Comparison of ENCODE assay signal across 8 cellular contexts in the genomic region with DNA sequence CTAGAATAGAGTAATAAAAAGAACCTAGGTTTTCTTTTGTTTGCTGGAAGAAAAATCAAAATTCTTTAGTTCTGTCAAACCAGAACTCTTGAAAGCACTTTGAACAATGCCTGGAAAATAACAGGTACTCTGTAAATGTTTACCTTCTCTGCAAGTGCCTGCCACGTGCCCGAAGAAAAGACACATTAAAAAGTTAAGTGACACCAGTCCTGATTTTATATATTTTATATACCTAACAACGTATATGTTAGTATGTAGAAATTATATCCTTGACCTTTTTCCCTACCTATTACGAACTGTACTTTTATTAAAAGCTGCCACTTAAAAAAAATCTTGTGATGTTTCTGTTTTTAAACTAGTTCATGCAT. TPM values are rescaled to one million over a fixed set of nuclear protein-coding genes. Genes with fewer than 3 reads are reported as not detected.
DNase-seq lines count a peak whose midpoint lies in the region; ATAC-seq, FAIRE-seq and TF ChIP-seq lines count a peak whose summit lies in the region.

No MANE protein-coding gene starts in this region.

- H3K4me3 ChIP-seq in keratinocyte (ENCODE audit: control insufficient read depth in 2 of 3, extremely low read depth in 1 of 3, insufficient read depth in 2 of 3, low read depth in 1 of 3, low read length in 3 of 3): peak overlapping the region; percentile 87 to 97 (median 92)

- H3K79me2 ChIP-seq in keratinocyte (ENCODE audit: control insufficient read depth, insufficient read depth, low read length): peaks cover 52% of the 10 kb centered on the region

- H3K9me3 ChIP-seq in keratinocyte (ENCODE audit: control insufficient read depth, low read depth, low read length): no peaks in the 10 kb centered on the region

- H3K9ac ChIP-seq in keratinocyte (ENCODE audit: control insufficient read depth, extremely low read depth, insufficient read depth, low read length): peak overlapping the region; percentile 100

- no peaks in the 10 kb centered on the region for H3K27me3 Mint-ChIP-seq in activated CD4-positive, alpha-beta T cell treated with anti-CD3 and anti-CD28 coated beads, Interleukin-2, amount 10 ng/mL, durations not matched to agents 7 days and 5 days
- H3K27me3 Mint-ChIP-seq in activated CD8-positive, alpha-beta T cell treated with anti-CD3 and anti-CD28 coated beads for 36 hours: no peaks in the 10 kb centered on the region

- peaks cover 32% of the 10 kb centered on the region for H3K4me1 Mint-ChIP-seq in activated CD4-positive, alpha-beta T cell treated with anti-CD3 and anti-CD28 coated beads, Interleukin-2, amount 10 ng/mL, durations not matched to agents 7 days and 5 days
- peaks cover 26% of the 10 kb centered on the region for H3K4me1 Mint-ChIP-seq in activated CD8-positive, alpha-beta T cell treated with anti-CD3 and anti-CD28 coated beads for 36 hours (ENCODE audit: low read depth)

- H3K36me3 Mint-ChIP-seq in activated CD4-positive, alpha-beta T cell treated with anti-CD3 and anti-CD28 coated beads, Interleukin-2, amount 10 ng/mL, durations not matched to agents 7 days and 5 days (ENCODE audit: low read depth): peaks cover 28% of the 10 kb centered on the region
- H3K36me3 Mint-ChIP-seq in activated CD8-positive, alpha-beta T cell treated with anti-CD3 and anti-CD28 coated beads for 36 hours (ENCODE audit: low read depth): peaks cover 33% of the 10 kb centered on the region

- peak overlapping the region; percentile 100 for H3K27ac Mint-ChIP-seq in activated CD4-positive, alpha-beta T cell treated with anti-CD3 and anti-CD28 coated beads, Interleukin-2, amount 10 ng/mL, durations not matched to agents 7 days and 5 days
- peak overlapping the region; percentile 100 for H3K27ac Mint-ChIP-seq in activated CD8-positive, alpha-beta T cell treated with anti-CD3 and anti-CD28 coated beads for 36 hours

- POLR2A ChIA-PET in activated CD4-positive, alpha-beta T cell treated with anti-CD3 and anti-CD28 coated beads, Interleukin-2, amount 10 ng/mL, durations not matched to agents 7 days and 5 days (lab: Charles Lee): no interaction called here
- POLR2A ChIA-PET in activated CD8-positive, alpha-beta T cell treated with anti-CD3 and anti-CD28 coated beads for 36 hours (lab: Charles Lee): interaction anchor here (0.8 to 4.2 kb wide), 8 partner anchors 10 to 173 kb away, joined by 3 to 75 read pairs (median 13); a partner anchor contains a TSS

- H3K9me1 ChIP-seq in keratinocyte (ENCODE audit: control insufficient read depth, extremely low read depth, insufficient read depth, low read length): no peaks in the 10 kb centered on the region

- H3K27ac ChIP-seq in keratinocyte (ENCODE audit: control insufficient read depth, insufficient read depth, low read length) (peak overlapping the region; percentile 99), temporal lobe (ENCODE audit: low read depth, low read length) (peak overlapping the region; percentile 90)

- DNase-seq in activated CD4-positive, alpha-beta T cell treated with anti-CD3 and anti-CD28 coated beads, Interleukin-2, amount 10 ng/mL, durations not matched to agents 7 days and 5 days: no peak
- no peak for DNase-seq in activated CD4-positive, alpha-beta T cell treated with anti-CD3 and anti-CD28 coated beads, Interleukin-2, amount 50 U/mL, for 48 hours
- no peak for DNase-seq in activated CD8-positive, alpha-beta T cell treated with anti-CD3 and anti-CD28 coated beads for 36 hours
- no peak for DNase-seq in keratinocyte (ENCODE audit: low read depth, low spot score)
- no peak for DNase-seq in GDM1 (lab: John Stamatoyannopoulos, UW)
- no peak for DNase-seq in NCI-H774 (lab: John Stamatoyannopoulos, UW)
- DNase-seq in iPS-NIHi11 (ENCODE audit: low spot score): no peak

- TF ChIP-seq CTCF in activated CD8-positive, alpha-beta T cell treated with anti-CD3 and anti-CD28 coated beads for 36 hours (IDR thresholded peaks at IDR 0.05): no peak
- TF ChIP-seq CTCF in keratinocyte (optimal IDR thresholded peaks at IDR 0.05 in 1 of 3, IDR thresholded peaks at IDR 0.05 in 1 of 3, conservative IDR thresholded peaks at IDR 0.05 in 1 of 3; ENCODE audit: extremely low read depth in 1 of 3, insufficient read depth in 2 of 3, low read length in 3 of 3): no peak

- no peaks in the 10 kb centered on the region for H3K9me3 Mint-ChIP-seq in activated CD4-positive, alpha-beta T cell treated with anti-CD3 and anti-CD28 coated beads, Interleukin-2, amount 10 ng/mL, durations not matched to agents 7 days and 5 days
- peaks cover 5% of the 10 kb centered on the region for H3K9me3 Mint-ChIP-seq in activated CD8-positive, alpha-beta T cell treated with anti-CD3 and anti-CD28 coated beads for 36 hours

- intact Hi-C loops in activated CD8-positive, alpha-beta T cell treated with anti-CD3 and anti-CD28 coated beads for 36 hours (cut with micrococcal nuclease): loop anchor here (10.0 kb wide), 1 partner anchor 180 kb away; no protein-coding TSS in a partner anchor

- peak overlapping the region; percentile 86 for H2AFZ ChIP-seq in keratinocyte (ENCODE audit: control insufficient read depth, low read length)

- no peaks in the 10 kb centered on the region for H3K36me3 ChIP-seq in keratinocyte (ENCODE audit: control insufficient read depth in 2 of 2, extremely low read depth in 1 of 2, insufficient read depth in 2 of 2, low read length in 2 of 2)

- no peak for FAIRE-seq in keratinocyte (lab: Jason Lieb, UNC)

- CTCF ChIA-PET in activated CD4-positive, alpha-beta T cell treated with anti-CD3 and anti-CD28 coated beads, Interleukin-2, amount 10 ng/mL, durations not matched to agents 7 days and 5 days (lab: Charles Lee): interaction anchor here (3.3 kb wide), 1 partner anchor 28 kb away, joined by 16 read pairs; no protein-coding TSS in a partner anchor
- CTCF ChIA-PET in activated CD8-positive, alpha-beta T cell treated with anti-CD3 and anti-CD28 coated beads for 36 hours (lab: Charles Lee): interaction anchor here (1.0 to 1.5 kb wide), 2 partner anchors 13 to 28 kb away, joined by 3 to 4 read pairs; no protein-coding TSS in a partner anchor

- peaks cover 9% of the 10 kb centered on the region for H4K20me1 ChIP-seq in keratinocyte (ENCODE audit: control insufficient read depth, extremely low read depth, insufficient read depth, low read length)

- ATAC-seq in activated CD8-positive, alpha-beta T cell treated with anti-CD3 and anti-CD28 coated beads for 36 hours: no peak

- H3K4me2 ChIP-seq in keratinocyte (ENCODE audit: control insufficient read depth, extremely low read depth, insufficient read depth, low read depth, low read length): peak overlapping the region; percentile 92

- dilution Hi-C loops in keratinocyte (cut with MboI; ENCODE audit: extremely low pct_ligation_motif_present, low sequenced_read_pairs): no loop called here

- peaks cover 9% of the 10 kb centered on the region for H3K4me1 ChIP-seq in keratinocyte (ENCODE audit: control insufficient read depth, extremely low read depth, insufficient read depth, low read length)

- H3K27me3 ChIP-seq in keratinocyte (ENCODE audit: control insufficient read depth, extremely low read depth, insufficient read depth, low read length): no peaks in the 10 kb centered on the region

- H3K4me3 Mint-ChIP-seq in activated CD4-positive, alpha-beta T cell treated with anti-CD3 and anti-CD28 coated beads, Interleukin-2, amount 10 ng/mL, durations not matched to agents 7 days and 5 days: peak overlapping the region; percentile 98
- H3K4me3 Mint-ChIP-seq in activated CD8-positive, alpha-beta T cell treated with anti-CD3 and anti-CD28 coated beads for 36 hours: peak overlapping the region; percentile 100

RNA-seq across cellular contexts. Expression of a gene that starts 1.0 kb away (rescaled TPM):
- total RNA-seq in activated CD4-positive, alpha-beta T cell treated with anti-CD3 and anti-CD28 coated beads, Interleukin-2, amount 10 ng/mL, durations not matched to agents 7 days and 5 days: 1 to 10 TPM; 6.1 to 7.1 TPM
- total RNA-seq in activated CD8-positive, alpha-beta T cell treated with anti-CD3 and anti-CD28 coated beads for 36 hours: 10 to 100 TPM; 10.8 to 12.2 TPM
- polyA plus RNA-seq in keratinocyte: 1.2 to 4.4 TPM (median 2.7 TPM) in 3 replicates
- 16.3 TPM for polyA plus RNA-seq in keratinocyte (2011; ENCODE audit: low read depth)
- 1.2 and 4.6 TPM in 2 replicates for polyA plus RNA-seq in keratinocyte (2011; cell fraction: cytosol; rRNA removed)
- polyA plus RNA-seq in keratinocyte (2011; cell fraction: nucleus; rRNA removed): 6.7 and 10.0 TPM in 2 replicates
- polyA plus RNA-seq in keratinocyte (2012; ENCODE audit: low replicate concordance): 1.7 and 5.7 TPM in 2 replicates
- 0.69 to 1.9 TPM in 2 of 3 replicates, not detected in the other for polyA minus RNA-seq in keratinocyte
- 0.58 TPM for polyA minus RNA-seq in keratinocyte (2011; cell fraction: cytosol; rRNA and poly(A)+ RNA removed)
- 1.8 and 4.7 TPM in 2 replicates for polyA minus RNA-seq in keratinocyte (2011; cell fraction: nucleus; rRNA and poly(A)+ RNA removed)
- 27.0 TPM for total RNA-seq in temporal lobe

RNA-seq across cellular contexts. Expression of a gene that starts 1.4 kb away (rescaled TPM):
- total RNA-seq in activated CD4-positive, alpha-beta T cell treated with anti-CD3 and anti-CD28 coated beads, Interleukin-2, amount 10 ng/mL, durations not matched to agents 7 days and 5 days: 10 to 100 TPM; 55.8 to 66.7 TPM
- 10 to 100 TPM; 47.1 to 58.4 TPM for total RNA-seq in activated CD8-positive, alpha-beta T cell treated with anti-CD3 and anti-CD28 coated beads for 36 hours
- 20.3 to 56.3 TPM (median 39.3 TPM) in 3 replicates for polyA plus RNA-seq in keratinocyte
- 30.1 TPM for polyA plus RNA-seq in keratinocyte (2011; ENCODE audit: low read depth)
- 10.1 and 25.5 TPM in 2 replicates for polyA plus RNA-seq in keratinocyte (2011; cell fraction: cytosol; rRNA removed)
- 131 and 172 TPM in 2 replicates for polyA plus RNA-seq in keratinocyte (2011; cell fraction: nucleus; rRNA removed)
- 13.5 and 26.3 TPM in 2 replicates for polyA plus RNA-seq in keratinocyte (2012; ENCODE audit: low replicate concordance)
- 8.0 to 53.2 TPM (median 23.8 TPM) in 3 replicates for polyA minus RNA-seq in keratinocyte
- polyA minus RNA-seq in keratinocyte (2011; cell fraction: cytosol; rRNA and poly(A)+ RNA removed): 8.2 TPM
- 52.9 and 98.6 TPM in 2 replicates for polyA minus RNA-seq in keratinocyte (2011; cell fraction: nucleus; rRNA and poly(A)+ RNA removed)
- 48.9 TPM for total RNA-seq in temporal lobe

RNA-seq across cellular contexts. Expression of a gene that starts 20.8 kb away (rescaled TPM):
- 10 to 100 TPM; 22.4 to 22.7 TPM for total RNA-seq in activated CD4-positive, alpha-beta T cell treated with anti-CD3 and anti-CD28 coated beads, Interleukin-2, amount 10 ng/mL, durations not matched to agents 7 days and 5 days
- total RNA-seq in activated CD8-positive, alpha-beta T cell treated with anti-CD3 and anti-CD28 coated beads for 36 hours: 10 to 100 TPM; 14.2 to 16.5 TPM
- 25.4 to 38.8 TPM (median 36.5 TPM) in 3 replicates for polyA plus RNA-seq in keratinocyte
- polyA plus RNA-seq in keratinocyte (2011; ENCODE audit: low read depth): 3.1 TPM
- 11.2 and 18.7 TPM in 2 replicates for polyA plus RNA-seq in keratinocyte (2011; cell fraction: cytosol; rRNA removed)
- 28.0 and 35.1 TPM in 2 replicates for polyA plus RNA-seq in keratinocyte (2011; cell fraction: nucleus; rRNA removed)
- 7.9 and 15.2 TPM in 2 replicates for polyA plus RNA-seq in keratinocyte (2012; ENCODE audit: low replicate concordance)
- polyA minus RNA-seq in keratinocyte: 8.4 to 60.1 TPM (median 58.2 TPM) in 3 replicates
- 24.4 TPM for polyA minus RNA-seq in keratinocyte (2011; cell fraction: cytosol; rRNA and poly(A)+ RNA removed)
- 39.6 and 66.4 TPM in 2 replicates for polyA minus RNA-seq in keratinocyte (2011; cell fraction: nucleus; rRNA and poly(A)+ RNA removed)
- 32.7 TPM for total RNA-seq in temporal lobe
